In genomic region chr12:122081697-122082221, GRCh38 we compare ENCODE assay signal across 1 cellular context.
A peak's percentile ranks its signal among the peaks of the same experiment; 100 is the strongest.
TF ChIP-seq lines count a peak whose summit lies in the region.

No MANE protein-coding gene starts in this region.

TF ChIP-seq in K562, 482 proteins besides CTCF, POLR2A, EP300 and RAD21 (continued from another document):
- TF ChIP-seq, protein P1, sequence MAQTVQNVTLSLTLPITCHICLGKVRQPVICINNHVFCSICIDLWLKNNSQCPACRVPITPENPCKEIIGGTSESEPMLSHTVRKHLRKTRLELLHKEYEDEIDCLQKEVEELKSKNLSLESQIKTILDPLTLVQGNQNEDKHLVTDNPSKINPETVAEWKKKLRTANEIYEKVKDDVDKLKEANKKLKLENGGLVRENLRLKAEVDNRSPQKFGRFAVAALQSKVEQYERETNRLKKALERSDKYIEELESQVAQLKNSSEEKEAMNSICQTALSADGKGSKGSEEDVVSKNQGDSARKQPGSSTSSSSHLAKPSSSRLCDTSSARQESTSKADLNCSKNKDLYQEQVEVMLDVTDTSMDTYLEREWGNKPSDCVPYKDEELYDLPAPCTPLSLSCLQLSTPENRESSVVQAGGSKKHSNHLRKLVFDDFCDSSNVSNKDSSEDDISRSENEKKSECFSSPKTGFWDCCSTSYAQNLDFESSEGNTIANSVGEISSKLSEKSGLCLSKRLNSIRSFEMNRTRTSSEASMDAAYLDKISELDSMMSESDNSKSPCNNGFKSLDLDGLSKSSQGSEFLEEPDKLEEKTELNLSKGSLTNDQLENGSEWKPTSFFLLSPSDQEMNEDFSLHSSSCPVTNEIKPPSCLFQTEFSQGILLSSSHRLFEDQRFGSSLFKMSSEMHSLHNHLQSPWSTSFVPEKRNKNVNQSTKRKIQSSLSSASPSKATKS (CRISPR knock-in tag; IDR thresholded peaks at IDR 0.05): no peak
- TF ChIP-seq LARP7 (IDR thresholded peaks at IDR 0.05) (no peak), SMARCE1 (IDR thresholded peaks at IDR 0.05) (peak; percentile 19; the same call in 1 of the 2 replicates), ETV5 (CRISPR knock-in tag; IDR thresholded peaks at IDR 0.05; ENCODE audit: low read depth) (peak; percentile 40; the same call in 1 of the 2 replicates), GABPA (tag; conservative IDR thresholded peaks at IDR 0.05; ENCODE audit: low read depth) (peak; percentile 55), TARDBP (IDR thresholded peaks at IDR 0.05) (no peak), PYGO2 (tag; IDR thresholded peaks at IDR 0.05) (no peak), NR2C2 (CRISPR knock-in tag; IDR thresholded peaks at IDR 0.05) (no peak), NR2C2 (tag; IDR thresholded peaks at IDR 0.05) (no peak), E2F4 (CRISPR knock-in tag; IDR thresholded peaks at IDR 0.05; ENCODE audit: low read depth) (no peak), ZMIZ1 (IDR thresholded peaks at IDR 0.05; ENCODE audit: low read depth in 2 of 2, low read length in 2 of 2) (no peak), TOE1 (IDR thresholded peaks at IDR 0.05; ENCODE audit: borderline replicate concordance) (no peak), TOE1 (CRISPR knock-in tag; IDR thresholded peaks at IDR 0.05; ENCODE audit: borderline replicate concordance, low read depth) (no peak), CXXC5 (CRISPR knock-in tag; IDR thresholded peaks at IDR 0.05) (no peak), ILF3 (IDR thresholded peaks at IDR 0.05; ENCODE audit: borderline replicate concordance) (no peak), RB1 (IDR thresholded peaks at IDR 0.05; ENCODE audit: low read depth) (no peak), KDM5B (IDR thresholded peaks at IDR 0.05; ENCODE audit: insufficient replicate concordance, low read depth, low read length) (peak; percentile 18), CBX8 (IDR thresholded peaks at IDR 0.05; ENCODE audit: borderline replicate concordance, extremely low read depth, low read depth, low read length, poor library complexity, severe bottlenecking) (no peak), HDGF (IDR thresholded peaks at IDR 0.05) (no peak; the same call in 1 of the 2 replicates), CHD4 (IDR thresholded peaks at IDR 0.05; ENCODE audit: insufficient read depth, insufficient replicate concordance, low read depth, low read length, poor library complexity, severe bottlenecking) (no peak), SMARCC2 (IDR thresholded peaks at IDR 0.05; ENCODE audit: low read depth) (no peak), YBX1 (IDR thresholded peaks at IDR 0.05) (no peak), ZNF551 (CRISPR knock-in tag; IDR thresholded peaks at IDR 0.05) (no peak), NBN (IDR thresholded peaks at IDR 0.05; ENCODE audit: low read depth) (peak; percentile 55), NEUROD1 (IDR thresholded peaks at IDR 0.05; ENCODE audit: borderline replicate concordance, low read depth, low read length, partially characterized antibody) (no peak), ZNF41 (CRISPR knock-in tag; conservative IDR thresholded peaks at IDR 0.05) (no peak), ZNF561 (CRISPR knock-in tag; conservative IDR thresholded peaks at IDR 0.05) (no peak), PCBP2 (IDR thresholded peaks at IDR 0.05; ENCODE audit: low read depth, low read length, poor library complexity, severe bottlenecking) (no peak), CBX3 (IDR thresholded peaks at IDR 0.05; ENCODE audit: borderline replicate concordance in 1 of 2, low read length in 2 of 2) (no peak), GTF2F1 (IDR thresholded peaks at IDR 0.05; ENCODE audit: low read depth, low read length) (no peak), BRF2 (IDR thresholded peaks at IDR 0.05; ENCODE audit: borderline replicate concordance, insufficient read depth, insufficient read length) (no peak), ZNF316 (IDR thresholded peaks at IDR 0.05) (no peak), FOXM1 (IDR thresholded peaks at IDR 0.05; ENCODE audit: low read depth) (0 out of 2 replicates have a peak, but pooled peaks have one; percentile 10), FOXM1 (CRISPR knock-in tag; IDR thresholded peaks at IDR 0.05; ENCODE audit: low read depth) (no peak), ZNF589 (CRISPR knock-in tag; IDR thresholded peaks at IDR 0.05; ENCODE audit: low read depth) (0 out of 2 replicates have a peak, but pooled peaks have one; percentile 10), ATF2 (CRISPR knock-in tag; IDR thresholded peaks at IDR 0.05) (no peak), ELF1 (tag; IDR thresholded peaks at IDR 0.05) (no peak), HDAC1 (IDR thresholded peaks at IDR 0.05) (peak in 1 of 2 experiments; percentile 71; a peak in 1 of 4 replicates), PHTF2 (CRISPR knock-in tag; IDR thresholded peaks at IDR 0.05) (no peak), PTRF (tag; IDR thresholded peaks at IDR 0.05) (no peak), ZNF282 (CRISPR knock-in tag; IDR thresholded peaks at IDR 0.05) (no peak), MAZ (CRISPR knock-in tag; conservative IDR thresholded peaks at IDR 0.05 in 1 of 2, IDR thresholded peaks at IDR 0.05 in 1 of 2) (no peak), SPI1 (IDR thresholded peaks at IDR 0.05; ENCODE audit: borderline replicate concordance, low read depth, low read length) (peak; percentile 87), ZNF253 (CRISPR knock-in tag; conservative IDR thresholded peaks at IDR 0.05) (no peak), RBBP5 (IDR thresholded peaks at IDR 0.05; ENCODE audit: borderline replicate concordance, insufficient read depth, low read length, poor library complexity, severe bottlenecking) (peak; percentile 56), FOXK1 (CRISPR knock-in tag; IDR thresholded peaks at IDR 0.05; ENCODE audit: borderline replicate concordance) (no peak), MEF2A (IDR thresholded peaks at IDR 0.05; ENCODE audit: control insufficient read depth, low read depth, low read length) (no peak), NONO (IDR thresholded peaks at IDR 0.05; ENCODE audit: low read depth in 2 of 2, low read length in 1 of 2) (no peak), DACH1 (IDR thresholded peaks at IDR 0.05; ENCODE audit: partially characterized antibody) (peak; percentile 84), KLF16 (IDR thresholded peaks at IDR 0.05) (no peak), SRSF1 (IDR thresholded peaks at IDR 0.05; ENCODE audit: low read depth, low read length) (no peak), RAD51 (IDR thresholded peaks at IDR 0.05; ENCODE audit: borderline replicate concordance, low read depth) (no peak)
- TF ChIP-seq, protein P2, sequence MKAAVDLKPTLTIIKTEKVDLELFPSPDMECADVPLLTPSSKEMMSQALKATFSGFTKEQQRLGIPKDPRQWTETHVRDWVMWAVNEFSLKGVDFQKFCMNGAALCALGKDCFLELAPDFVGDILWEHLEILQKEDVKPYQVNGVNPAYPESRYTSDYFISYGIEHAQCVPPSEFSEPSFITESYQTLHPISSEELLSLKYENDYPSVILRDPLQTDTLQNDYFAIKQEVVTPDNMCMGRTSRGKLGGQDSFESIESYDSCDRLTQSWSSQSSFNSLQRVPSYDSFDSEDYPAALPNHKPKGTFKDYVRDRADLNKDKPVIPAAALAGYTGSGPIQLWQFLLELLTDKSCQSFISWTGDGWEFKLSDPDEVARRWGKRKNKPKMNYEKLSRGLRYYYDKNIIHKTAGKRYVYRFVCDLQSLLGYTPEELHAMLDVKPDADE (conservative IDR thresholded peaks at IDR 0.05; ENCODE audit: control insufficient read depth, low read depth, low read length): no peak
- TF ChIP-seq, protein P3, sequence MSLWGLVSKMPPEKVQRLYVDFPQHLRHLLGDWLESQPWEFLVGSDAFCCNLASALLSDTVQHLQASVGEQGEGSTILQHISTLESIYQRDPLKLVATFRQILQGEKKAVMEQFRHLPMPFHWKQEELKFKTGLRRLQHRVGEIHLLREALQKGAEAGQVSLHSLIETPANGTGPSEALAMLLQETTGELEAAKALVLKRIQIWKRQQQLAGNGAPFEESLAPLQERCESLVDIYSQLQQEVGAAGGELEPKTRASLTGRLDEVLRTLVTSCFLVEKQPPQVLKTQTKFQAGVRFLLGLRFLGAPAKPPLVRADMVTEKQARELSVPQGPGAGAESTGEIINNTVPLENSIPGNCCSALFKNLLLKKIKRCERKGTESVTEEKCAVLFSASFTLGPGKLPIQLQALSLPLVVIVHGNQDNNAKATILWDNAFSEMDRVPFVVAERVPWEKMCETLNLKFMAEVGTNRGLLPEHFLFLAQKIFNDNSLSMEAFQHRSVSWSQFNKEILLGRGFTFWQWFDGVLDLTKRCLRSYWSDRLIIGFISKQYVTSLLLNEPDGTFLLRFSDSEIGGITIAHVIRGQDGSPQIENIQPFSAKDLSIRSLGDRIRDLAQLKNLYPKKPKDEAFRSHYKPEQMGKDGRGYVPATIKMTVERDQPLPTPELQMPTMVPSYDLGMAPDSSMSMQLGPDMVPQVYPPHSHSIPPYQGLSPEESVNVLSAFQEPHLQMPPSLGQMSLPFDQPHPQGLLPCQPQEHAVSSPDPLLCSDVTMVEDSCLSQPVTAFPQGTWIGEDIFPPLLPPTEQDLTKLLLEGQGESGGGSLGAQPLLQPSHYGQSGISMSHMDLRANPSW (CRISPR knock-in tag; IDR thresholded peaks at IDR 0.05): no peak
- TF ChIP-seq, protein P4, sequence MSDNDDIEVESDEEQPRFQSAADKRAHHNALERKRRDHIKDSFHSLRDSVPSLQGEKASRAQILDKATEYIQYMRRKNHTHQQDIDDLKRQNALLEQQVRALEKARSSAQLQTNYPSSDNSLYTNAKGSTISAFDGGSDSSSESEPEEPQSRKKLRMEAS (CRISPR knock-in tag; IDR thresholded peaks at IDR 0.05): peak; percentile 28; the same call in 1 of the 2 replicates
- TF ChIP-seq, protein P5, sequence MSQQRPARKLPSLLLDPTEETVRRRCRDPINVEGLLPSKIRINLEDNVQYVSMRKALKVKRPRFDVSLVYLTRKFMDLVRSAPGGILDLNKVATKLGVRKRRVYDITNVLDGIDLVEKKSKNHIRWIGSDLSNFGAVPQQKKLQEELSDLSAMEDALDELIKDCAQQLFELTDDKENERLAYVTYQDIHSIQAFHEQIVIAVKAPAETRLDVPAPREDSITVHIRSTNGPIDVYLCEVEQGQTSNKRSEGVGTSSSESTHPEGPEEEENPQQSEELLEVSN (IDR thresholded peaks at IDR 0.05; ENCODE audit: borderline replicate concordance in 1 of 2, extremely low read depth in 1 of 2, insufficient read depth in 1 of 2, insufficient read length in 1 of 2, low read depth in 1 of 2, low read length in 1 of 2, poor library complexity in 1 of 2, severe bottlenecking in 1 of 2): no peak
